In the genomic region with DNA sequence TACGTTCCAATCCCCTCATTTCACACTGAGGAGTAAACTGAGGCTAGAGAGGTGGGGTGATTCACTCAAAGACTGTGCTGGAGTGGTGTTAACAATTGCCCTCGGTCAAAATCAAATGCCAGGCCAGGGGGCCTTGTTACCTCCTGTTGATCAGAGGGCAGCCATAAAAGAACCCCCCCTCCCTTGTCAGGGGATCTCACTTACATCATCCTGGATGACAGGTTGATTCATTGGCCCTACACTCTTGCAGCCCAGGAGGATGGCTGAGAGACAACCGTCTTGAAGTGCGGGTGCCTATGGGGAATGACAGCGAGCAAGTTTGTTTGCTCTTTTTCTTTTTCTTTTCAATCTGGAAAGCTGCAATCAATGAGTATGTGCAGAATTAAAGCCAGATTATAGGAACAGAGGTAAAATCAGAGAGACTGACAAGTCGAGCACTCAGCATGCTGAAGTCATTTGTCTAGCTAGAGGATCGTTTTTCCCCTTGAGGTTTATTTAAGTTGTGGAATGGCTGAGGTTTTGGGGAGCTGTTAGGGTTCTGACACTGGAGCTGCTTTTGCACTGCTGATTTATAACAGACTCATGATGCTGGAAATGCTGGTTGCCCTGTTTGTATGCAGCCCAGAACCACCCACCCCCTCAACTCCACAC, we compare ENCODE assay signal across 1 cellular context.
TF ChIP-seq lines count a peak whose summit lies in the region.

No MANE protein-coding gene starts in this region.

TF ChIP-seq in GM23338, 12 proteins besides CTCF, POLR2A, EP300 and RAD21 (continued from another document):
- TF ChIP-seq, protein P1, sequence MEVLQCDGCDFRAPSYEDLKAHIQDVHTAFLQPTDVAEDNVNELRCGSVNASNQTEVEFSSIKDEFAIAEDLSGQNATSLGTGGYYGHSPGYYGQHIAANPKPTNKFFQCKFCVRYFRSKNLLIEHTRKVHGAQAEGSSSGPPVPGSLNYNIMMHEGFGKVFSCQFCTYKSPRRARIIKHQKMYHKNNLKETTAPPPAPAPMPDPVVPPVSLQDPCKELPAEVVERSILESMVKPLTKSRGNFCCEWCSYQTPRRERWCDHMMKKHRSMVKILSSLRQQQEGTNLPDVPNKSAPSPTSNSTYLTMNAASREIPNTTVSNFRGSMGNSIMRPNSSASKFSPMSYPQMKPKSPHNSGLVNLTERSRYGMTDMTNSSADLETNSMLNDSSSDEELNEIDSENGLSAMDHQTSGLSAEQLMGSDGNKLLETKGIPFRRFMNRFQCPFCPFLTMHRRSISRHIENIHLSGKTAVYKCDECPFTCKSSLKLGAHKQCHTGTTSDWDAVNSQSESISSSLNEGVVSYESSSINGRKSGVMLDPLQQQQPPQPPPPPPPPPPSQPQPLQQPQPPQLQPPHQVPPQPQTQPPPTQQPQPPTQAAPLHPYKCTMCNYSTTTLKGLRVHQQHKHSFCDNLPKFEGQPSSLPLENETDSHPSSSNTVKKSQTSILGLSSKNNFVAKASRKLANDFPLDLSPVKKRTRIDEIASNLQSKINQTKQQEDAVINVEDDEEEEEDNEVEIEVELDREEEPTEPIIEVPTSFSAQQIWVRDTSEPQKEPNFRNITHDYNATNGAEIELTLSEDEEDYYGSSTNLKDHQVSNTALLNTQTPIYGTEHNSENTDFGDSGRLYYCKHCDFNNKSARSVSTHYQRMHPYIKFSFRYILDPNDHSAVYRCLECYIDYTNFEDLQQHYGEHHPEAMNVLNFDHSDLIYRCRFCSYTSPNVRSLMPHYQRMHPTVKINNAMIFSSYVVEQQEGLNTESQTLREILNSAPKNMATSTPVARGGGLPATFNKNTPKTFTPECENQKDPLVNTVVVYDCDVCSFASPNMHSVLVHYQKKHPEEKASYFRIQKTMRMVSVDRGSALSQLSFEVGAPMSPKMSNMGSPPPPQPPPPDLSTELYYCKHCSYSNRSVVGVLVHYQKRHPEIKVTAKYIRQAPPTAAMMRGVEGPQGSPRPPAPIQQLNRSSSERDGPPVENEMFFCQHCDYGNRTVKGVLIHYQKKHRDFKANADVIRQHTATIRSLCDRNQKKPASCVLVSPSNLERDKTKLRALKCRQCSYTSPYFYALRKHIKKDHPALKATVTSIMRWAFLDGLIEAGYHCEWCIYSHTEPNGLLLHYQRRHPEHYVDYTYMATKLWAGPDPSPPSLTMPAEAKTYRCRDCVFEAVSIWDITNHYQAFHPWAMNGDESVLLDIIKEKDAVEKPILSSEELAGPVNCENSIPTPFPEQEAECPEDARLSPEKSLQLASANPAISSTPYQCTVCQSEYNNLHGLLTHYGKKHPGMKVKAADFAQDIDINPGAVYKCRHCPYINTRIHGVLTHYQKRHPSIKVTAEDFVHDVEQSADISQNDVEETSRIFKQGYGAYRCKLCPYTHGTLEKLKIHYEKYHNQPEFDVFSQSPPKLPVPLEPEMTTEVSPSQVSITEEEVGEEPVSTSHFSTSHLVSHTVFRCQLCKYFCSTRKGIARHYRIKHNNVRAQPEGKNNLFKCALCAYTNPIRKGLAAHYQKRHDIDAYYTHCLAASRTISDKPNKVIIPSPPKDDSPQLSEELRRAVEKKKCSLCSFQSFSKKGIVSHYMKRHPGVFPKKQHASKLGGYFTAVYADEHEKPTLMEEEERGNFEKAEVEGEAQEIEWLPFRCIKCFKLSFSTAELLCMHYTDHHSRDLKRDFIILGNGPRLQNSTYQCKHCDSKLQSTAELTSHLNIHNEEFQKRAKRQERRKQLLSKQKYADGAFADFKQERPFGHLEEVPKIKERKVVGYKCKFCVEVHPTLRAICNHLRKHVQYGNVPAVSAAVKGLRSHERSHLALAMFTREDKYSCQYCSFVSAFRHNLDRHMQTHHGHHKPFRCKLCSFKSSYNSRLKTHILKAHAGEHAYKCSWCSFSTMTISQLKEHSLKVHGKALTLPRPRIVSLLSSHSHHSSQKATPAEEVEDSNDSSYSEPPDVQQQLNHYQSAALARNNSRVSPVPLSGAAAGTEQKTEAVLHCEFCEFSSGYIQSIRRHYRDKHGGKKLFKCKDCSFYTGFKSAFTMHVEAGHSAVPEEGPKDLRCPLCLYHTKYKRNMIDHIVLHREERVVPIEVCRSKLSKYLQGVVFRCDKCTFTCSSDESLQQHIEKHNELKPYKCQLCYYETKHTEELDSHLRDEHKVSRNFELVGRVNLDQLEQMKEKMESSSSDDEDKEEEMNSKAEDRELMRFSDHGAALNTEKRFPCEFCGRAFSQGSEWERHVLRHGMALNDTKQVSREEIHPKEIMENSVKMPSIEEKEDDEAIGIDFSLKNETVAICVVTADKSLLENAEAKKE (CRISPR knock-in tag; IDR thresholded peaks at IDR 0.05): no peak
- TF ChIP-seq STAT1 (IDR thresholded peaks at IDR 0.05; ENCODE audit: unreplicated experiment): no peak
